Comparison of ENCODE assay signal across 15 cellular contexts in genomic region chr4:182175788-182176519, GRCh38.
DNase-seq lines count a peak whose midpoint lies in the region; ATAC-seq, FAIRE-seq and TF ChIP-seq lines count a peak whose summit lies in the region.
"Had no signal": no experiment of that assay in that cellular context is flagged by ENCODE, and none has a peak within 500 bp of the region (broad histone marks: within the 10 kb centered on the region; RNA-seq: fewer than 3 reads in every experiment).

No MANE protein-coding gene starts in this region.

- TF ChIP-seq CTCF in A549 (IDR thresholded peaks at IDR 0.05) (no peak), fibroblast of mammary gland (conservative IDR thresholded peaks at IDR 0.05; ENCODE audit: control insufficient read depth, insufficient read depth, low read depth, low read length) (no peak)

- DNase-seq in A549 (ENCODE audit: low read depth in 1 of 2, low spot score in 1 of 2): peak; percentile 3 to 14
- DNase-seq in ACHN: peak; percentile 69
- peak; percentile 23 for DNase-seq in M059J (ENCODE audit: low read depth)
- peak; percentile 30 for DNase-seq in fibroblast of mammary gland (ENCODE audit: low read depth)
- no peak for DNase-seq in T-helper 17 cell
- DNase-seq in NCI-H146 treated with DMSO at 0.1 percent for 48 hours (lab: John Stamatoyannopoulos, UW; ENCODE audit: unreplicated experiment): no peak
- no peak for DNase-seq in A172 (ENCODE audit: low spot score)
- DNase-seq: CD8-positive, alpha-beta T cell; Karpas-422; NCI-H1417 treated with DMSO at 0.1 percent for 48 hours; NCI-H2107; NCI-H774; T-helper 9 cell had no signal

- H3K27ac ChIP-seq in A549: peak overlapping the region; percentile 45 to 80; a peak in 5 of 6 replicates
- H3K27ac ChIP-seq: BLaER1 had no signal

- CTCF ChIA-PET in A549 (lab: Yijun Ruan, JAX): interaction anchor here (0.6 kb wide), 1 partner anchor 821 kb away, joined by 4 read pairs; no protein-coding TSS in a partner anchor

- FAIRE-seq in A549 (lab: Jason Lieb, UNC): no peak
- FAIRE-seq: GM12892 had no signal

- WGBS in A549 (ENCODE audit: missing lambda C conversion rate): 8% methylated on average over 15 of the region's 19 CpGs

- peak overlapping the region; percentile 80 for H3K4me2 ChIP-seq in A549
- H3K4me2 ChIP-seq: BLaER1 had no signal

- TF ChIP-seq EP300 in A549 (IDR thresholded peaks at IDR 0.05): no peak

- H3K27ac Mint-ChIP-seq in T-helper 17 cell: no peak overlapping the region
- H3K27ac Mint-ChIP-seq: CD8-positive, alpha-beta T cell had no signal

- in situ Hi-C loops in ACHN (cut with HindIII; ENCODE audit: low pct_ligation_motif_present, low pct_unique_long_range_greater_than_20kb, low sequenced_read_pairs): no loop called here

- no peaks in the 10 kb centered on the region for H3K27me3 Mint-ChIP-seq in T-helper 17 cell

- H3K9me3 ChIP-seq in A549: no peaks in the 10 kb centered on the region
- H3K9me3 ChIP-seq in T-helper 17 cell (ENCODE audit: control insufficient read depth, low read length, poor library complexity, severe bottlenecking): no peaks in the 10 kb centered on the region
- H3K9me3 ChIP-seq: BLaER1 had no signal

- peaks cover 43% of the 10 kb centered on the region for H3K4me1 ChIP-seq in A549

- no peak overlapping the region for H3K4me3 Mint-ChIP-seq in T-helper 17 cell
- H3K4me3 Mint-ChIP-seq: CD8-positive, alpha-beta T cell had no signal

- TF ChIP-seq POLR2A in A549 (IDR thresholded peaks at IDR 0.05; ENCODE audit: low read length): no peak

- TF ChIP-seq RAD21 in A549 (conservative IDR thresholded peaks at IDR 0.05 in 1 of 2, IDR thresholded peaks at IDR 0.05 in 1 of 2): no peak

- no peaks in the 10 kb centered on the region for H3K36me3 Mint-ChIP-seq in T-helper 17 cell (ENCODE audit: low read depth)
- H3K36me3 Mint-ChIP-seq: CD8-positive, alpha-beta T cell had no signal

- POLR2A ChIA-PET in A549 (lab: Yijun Ruan, JAX): interaction anchor here (0.7 kb wide), 1 partner anchor 628 kb away, joined by 3 read pairs; no protein-coding TSS in a partner anchor

- H3K4me1 Mint-ChIP-seq in T-helper 17 cell: no peaks in the 10 kb centered on the region

- ATAC-seq in A549 (peak; percentile 42 to 78), T-helper 17 cell (no peak)
- ATAC-seq: CD8-positive, alpha-beta T cell had no signal

- H3K4me3 ChIP-seq in A549 (no peak overlapping the region), fibroblast of mammary gland (ENCODE audit: control insufficient read depth, low read depth, low read length) (no peak overlapping the region)
- H3K4me3 ChIP-seq: BLaER1 had no signal

TF ChIP-seq in A549, 52 proteins besides CTCF, POLR2A, EP300 and RAD21:
- TF ChIP-seq FOXS1 (CRISPR knock-in tag; IDR thresholded peaks at IDR 0.05) (no peak), MAX (IDR thresholded peaks at IDR 0.05) (peak; percentile 29; the same call in 1 of the 2 replicates), MAFK (IDR thresholded peaks at IDR 0.05; ENCODE audit: partially characterized antibody) (no peak)

Comparison
In these comparisons a context has a peak if more than half of its experiments do, and no peak if none do; other contexts are left out.
1. DNase-seq: peak in A549 (2 of 2), ACHN (single experiment), M059J (single experiment) and fibroblast of mammary gland (single experiment); none in T-helper 17 cell (0 of 3), NCI-H146 treated with DMSO at 0.1 percent for 48 hours (single experiment) and A172 (single experiment).